Comparison of ENCODE assay signal across 7 cellular contexts in genomic region chr12:40010899-40011774, GRCh38.
A peak's percentile ranks its signal among the peaks of the same experiment; 100 is the strongest.
DNase-seq lines count a peak whose midpoint lies in the region; ATAC-seq, FAIRE-seq and TF ChIP-seq lines count a peak whose summit lies in the region.

No MANE protein-coding gene starts in this region.

- in situ Hi-C loops in KBM-7 (cut with MboI; ENCODE audit: low pct_unique_long_range_greater_than_20kb, low sequenced_read_pairs): no loop called here

- no peaks in the 10 kb centered on the region for H3K4me1 ChIP-seq in astrocyte (ENCODE audit: insufficient read depth, low read length)
- peaks cover 0 to 5% of the 10 kb centered on the region in 2 donors for H3K4me1 ChIP-seq in small intestine (ENCODE audit: control insufficient read depth in 2 of 2, insufficient read depth in 1 of 2, low read depth in 1 of 2, low read length in 1 of 2)

- H3K79me2 ChIP-seq in astrocyte (ENCODE audit: insufficient read depth, low read length): no peaks in the 10 kb centered on the region

- H3K9me3 Mint-ChIP-seq in astrocyte (ENCODE audit: unreplicated experiment): no peaks in the 10 kb centered on the region

- DNase-seq in GM10266 (ENCODE audit: extremely low spot score) (peak; percentile 48), KBM-7 (peak; percentile 70), SKM-1 (lab: John Stamatoyannopoulos, UW; ENCODE audit: unreplicated experiment) (peak; percentile 28), astrocyte (ENCODE audit: low read depth) (peak; percentile 35), hippocampal formation (lab: John Stamatoyannopoulos, UW) (peak; percentile 57 to 81), small intestine (peak; percentile 87)

- FAIRE-seq in astrocyte (lab: Jason Lieb, UNC) (no peak), small intestine (lab: Jason Lieb, UNC) (peak; percentile 88)

- WGBS in small intestine, 3 donors: 52 to 61% (median 55%) methylated on average over 11 of the region's 11 CpGs

- H3K4me3 ChIP-seq in astrocyte (ENCODE audit: insufficient read depth, low read depth, low read length) (no peak overlapping the region), small intestine (ENCODE audit: low read depth in 1 of 2, low read length in 2 of 2) (no peak overlapping the region)

- H3K9ac ChIP-seq in astrocyte (ENCODE audit: low read length): no peak overlapping the region

- H4K20me1 ChIP-seq in astrocyte (ENCODE audit: insufficient read depth, low read length): no peaks in the 10 kb centered on the region

- TF ChIP-seq CTCF in GM10266 (IDR thresholded peaks at IDR 0.05; ENCODE audit: control insufficient read depth, insufficient read depth, low read depth, missing control alignments): peak; percentile 75
- TF ChIP-seq CTCF in astrocyte (IDR thresholded peaks at IDR 0.05; ENCODE audit: insufficient read depth, low read depth, low read length): peak; percentile 92

- no peaks in the 10 kb centered on the region for H3K9me3 ChIP-seq in astrocyte (ENCODE audit: insufficient read depth, low read depth, low read length)
- H3K9me3 ChIP-seq in small intestine (ENCODE audit: control insufficient read depth, low read depth): no peaks in the 10 kb centered on the region

- H3K27ac Mint-ChIP-seq in astrocyte (ENCODE audit: unreplicated experiment): no peak overlapping the region

- H3K27me3 Mint-ChIP-seq in astrocyte (ENCODE audit: low read depth, unreplicated experiment): no peaks in the 10 kb centered on the region

- H3K27me3 ChIP-seq in astrocyte (ENCODE audit: insufficient read depth, low read length) (no peaks in the 10 kb centered on the region), small intestine (ENCODE audit: control insufficient read depth in 2 of 2, insufficient read depth in 2 of 2, low read length in 2 of 2) (no peaks in the 10 kb centered on the region)

- peak overlapping the region; percentile 20 for H2AFZ ChIP-seq in astrocyte (ENCODE audit: low read depth, low read length)

- H3K36me3 ChIP-seq in astrocyte (ENCODE audit: insufficient read depth, low read length) (no peaks in the 10 kb centered on the region), small intestine (ENCODE audit: control insufficient read depth in 2 of 2, insufficient read depth in 2 of 2, low read length in 2 of 2) (no peaks in the 10 kb centered on the region)

- H3K4me3 Mint-ChIP-seq in astrocyte (ENCODE audit: unreplicated experiment): no peak overlapping the region

- peaks cover 7% of the 10 kb centered on the region for H3K4me1 Mint-ChIP-seq in astrocyte (ENCODE audit: low read depth, unreplicated experiment)

- ATAC-seq in GM21825 (IDR thresholded peaks at IDR 0.05; ENCODE audit: unreplicated experiment): peak; percentile 90

- no peaks in the 10 kb centered on the region for H3K36me3 Mint-ChIP-seq in astrocyte (ENCODE audit: low read depth, unreplicated experiment)

- H3K27ac ChIP-seq in astrocyte (ENCODE audit: low read depth, low read length) (no peak overlapping the region), small intestine (ENCODE audit: low read depth in 1 of 2, low read length in 1 of 2) (no peak overlapping the region)

- H3K4me2 ChIP-seq in astrocyte (ENCODE audit: low read length): peak overlapping the region; percentile 46

Comparison
In these comparisons a context has a peak if more than half of its experiments do, and no peak if none do; other contexts are left out.
1. DNase-seq: peak in every context shown above with its lines; median percentile 87 in small intestine; 70 in KBM-7; 69 in hippocampal formation; 48 in GM10266; 35 in astrocyte; 28 in SKM-1.